In the genomic region with DNA sequence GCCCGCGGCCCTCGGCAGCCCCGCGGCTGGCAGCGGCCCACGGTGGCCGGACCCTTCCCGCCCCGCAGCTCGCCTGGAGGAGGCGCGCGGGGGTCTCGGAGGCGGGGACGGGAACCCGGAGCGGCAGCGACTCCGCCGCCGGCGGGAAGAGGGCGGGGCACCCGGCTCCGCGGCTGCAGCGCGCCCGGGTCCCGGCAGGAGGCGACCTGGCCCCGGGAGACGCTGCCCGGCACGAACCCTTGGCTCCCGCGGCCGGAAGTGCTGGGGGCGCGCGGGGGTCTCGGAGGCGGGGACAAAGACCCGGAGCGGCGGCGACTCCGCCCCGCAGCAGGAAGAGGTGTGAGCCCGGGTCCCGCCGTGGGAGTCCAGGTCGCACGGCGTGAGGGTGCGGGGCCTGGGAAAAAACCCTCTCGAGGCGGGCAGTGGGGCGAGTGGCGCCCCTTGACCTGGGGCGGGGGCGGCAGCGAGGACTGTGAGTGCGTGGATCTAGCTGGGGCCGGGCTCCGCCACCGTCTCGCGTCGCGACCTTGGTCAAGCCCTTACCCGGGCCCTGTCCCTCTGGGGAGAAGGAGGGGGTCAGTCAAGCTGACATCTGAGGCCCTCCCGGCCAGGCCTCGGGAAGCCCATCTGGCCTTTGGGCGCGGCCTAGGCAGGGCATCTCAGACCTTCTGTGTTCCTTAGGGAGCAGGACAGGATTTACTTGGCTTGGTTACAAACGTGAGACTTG, we compare ENCODE assay signal across 1 cellular context.
TF ChIP-seq lines count a peak whose summit lies in the region.

A gene (minus strand): TSS at position 151 of the 727 bp plus-strand sequence. CDS start 230 bp downstream, outside the sequence.

TF ChIP-seq in H1, 55 proteins besides CTCF, POLR2A, EP300 and RAD21 (continued from another document):
- TF ChIP-seq GABPA (IDR thresholded peaks at IDR 0.05; ENCODE audit: borderline replicate concordance, insufficient read depth, low read length) (peak; percentile 61; the same call in 1 of the 2 replicates), PHF8 (conservative IDR thresholded peaks at IDR 0.05; ENCODE audit: low read depth, low read length) (peak; percentile 79), CEBPB (IDR thresholded peaks at IDR 0.05; ENCODE audit: low read depth, low read length) (0 out of 2 replicates have a peak, but pooled peaks have one; percentile 1), KDM4A (IDR thresholded peaks at IDR 0.05; ENCODE audit: low read depth, low read length, severe bottlenecking) (peak; percentile 84), SIN3A (conservative IDR thresholded peaks at IDR 0.05 in 1 of 2, IDR thresholded peaks at IDR 0.05 in 1 of 2; ENCODE audit: low read depth in 1 of 2, low read length in 2 of 2) (peak in 1 of 2 experiments; percentile 23; a peak in 1 of 4 replicates), BACH1 (IDR thresholded peaks at IDR 0.05; ENCODE audit: low read length) (peak; percentile 47; the same call in 1 of the 2 replicates), YY1 (IDR thresholded peaks at IDR 0.05; ENCODE audit: low read depth, low read length) (0 out of 2 replicates have a peak, but pooled peaks have one; percentile 19)
- TF ChIP-seq, protein P1, sequence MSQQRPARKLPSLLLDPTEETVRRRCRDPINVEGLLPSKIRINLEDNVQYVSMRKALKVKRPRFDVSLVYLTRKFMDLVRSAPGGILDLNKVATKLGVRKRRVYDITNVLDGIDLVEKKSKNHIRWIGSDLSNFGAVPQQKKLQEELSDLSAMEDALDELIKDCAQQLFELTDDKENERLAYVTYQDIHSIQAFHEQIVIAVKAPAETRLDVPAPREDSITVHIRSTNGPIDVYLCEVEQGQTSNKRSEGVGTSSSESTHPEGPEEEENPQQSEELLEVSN (IDR thresholded peaks at IDR 0.05), result 0 out of 2 replicates have a peak, but pooled peaks have one; percentile 5
- TF ChIP-seq, protein P2, sequence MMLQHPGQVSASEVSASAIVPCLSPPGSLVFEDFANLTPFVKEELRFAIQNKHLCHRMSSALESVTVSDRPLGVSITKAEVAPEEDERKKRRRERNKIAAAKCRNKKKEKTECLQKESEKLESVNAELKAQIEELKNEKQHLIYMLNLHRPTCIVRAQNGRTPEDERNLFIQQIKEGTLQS (IDR thresholded peaks at IDR 0.05; ENCODE audit: insufficient read depth, low read depth, low read length), result no peak
- TF ChIP-seq, protein P3, sequence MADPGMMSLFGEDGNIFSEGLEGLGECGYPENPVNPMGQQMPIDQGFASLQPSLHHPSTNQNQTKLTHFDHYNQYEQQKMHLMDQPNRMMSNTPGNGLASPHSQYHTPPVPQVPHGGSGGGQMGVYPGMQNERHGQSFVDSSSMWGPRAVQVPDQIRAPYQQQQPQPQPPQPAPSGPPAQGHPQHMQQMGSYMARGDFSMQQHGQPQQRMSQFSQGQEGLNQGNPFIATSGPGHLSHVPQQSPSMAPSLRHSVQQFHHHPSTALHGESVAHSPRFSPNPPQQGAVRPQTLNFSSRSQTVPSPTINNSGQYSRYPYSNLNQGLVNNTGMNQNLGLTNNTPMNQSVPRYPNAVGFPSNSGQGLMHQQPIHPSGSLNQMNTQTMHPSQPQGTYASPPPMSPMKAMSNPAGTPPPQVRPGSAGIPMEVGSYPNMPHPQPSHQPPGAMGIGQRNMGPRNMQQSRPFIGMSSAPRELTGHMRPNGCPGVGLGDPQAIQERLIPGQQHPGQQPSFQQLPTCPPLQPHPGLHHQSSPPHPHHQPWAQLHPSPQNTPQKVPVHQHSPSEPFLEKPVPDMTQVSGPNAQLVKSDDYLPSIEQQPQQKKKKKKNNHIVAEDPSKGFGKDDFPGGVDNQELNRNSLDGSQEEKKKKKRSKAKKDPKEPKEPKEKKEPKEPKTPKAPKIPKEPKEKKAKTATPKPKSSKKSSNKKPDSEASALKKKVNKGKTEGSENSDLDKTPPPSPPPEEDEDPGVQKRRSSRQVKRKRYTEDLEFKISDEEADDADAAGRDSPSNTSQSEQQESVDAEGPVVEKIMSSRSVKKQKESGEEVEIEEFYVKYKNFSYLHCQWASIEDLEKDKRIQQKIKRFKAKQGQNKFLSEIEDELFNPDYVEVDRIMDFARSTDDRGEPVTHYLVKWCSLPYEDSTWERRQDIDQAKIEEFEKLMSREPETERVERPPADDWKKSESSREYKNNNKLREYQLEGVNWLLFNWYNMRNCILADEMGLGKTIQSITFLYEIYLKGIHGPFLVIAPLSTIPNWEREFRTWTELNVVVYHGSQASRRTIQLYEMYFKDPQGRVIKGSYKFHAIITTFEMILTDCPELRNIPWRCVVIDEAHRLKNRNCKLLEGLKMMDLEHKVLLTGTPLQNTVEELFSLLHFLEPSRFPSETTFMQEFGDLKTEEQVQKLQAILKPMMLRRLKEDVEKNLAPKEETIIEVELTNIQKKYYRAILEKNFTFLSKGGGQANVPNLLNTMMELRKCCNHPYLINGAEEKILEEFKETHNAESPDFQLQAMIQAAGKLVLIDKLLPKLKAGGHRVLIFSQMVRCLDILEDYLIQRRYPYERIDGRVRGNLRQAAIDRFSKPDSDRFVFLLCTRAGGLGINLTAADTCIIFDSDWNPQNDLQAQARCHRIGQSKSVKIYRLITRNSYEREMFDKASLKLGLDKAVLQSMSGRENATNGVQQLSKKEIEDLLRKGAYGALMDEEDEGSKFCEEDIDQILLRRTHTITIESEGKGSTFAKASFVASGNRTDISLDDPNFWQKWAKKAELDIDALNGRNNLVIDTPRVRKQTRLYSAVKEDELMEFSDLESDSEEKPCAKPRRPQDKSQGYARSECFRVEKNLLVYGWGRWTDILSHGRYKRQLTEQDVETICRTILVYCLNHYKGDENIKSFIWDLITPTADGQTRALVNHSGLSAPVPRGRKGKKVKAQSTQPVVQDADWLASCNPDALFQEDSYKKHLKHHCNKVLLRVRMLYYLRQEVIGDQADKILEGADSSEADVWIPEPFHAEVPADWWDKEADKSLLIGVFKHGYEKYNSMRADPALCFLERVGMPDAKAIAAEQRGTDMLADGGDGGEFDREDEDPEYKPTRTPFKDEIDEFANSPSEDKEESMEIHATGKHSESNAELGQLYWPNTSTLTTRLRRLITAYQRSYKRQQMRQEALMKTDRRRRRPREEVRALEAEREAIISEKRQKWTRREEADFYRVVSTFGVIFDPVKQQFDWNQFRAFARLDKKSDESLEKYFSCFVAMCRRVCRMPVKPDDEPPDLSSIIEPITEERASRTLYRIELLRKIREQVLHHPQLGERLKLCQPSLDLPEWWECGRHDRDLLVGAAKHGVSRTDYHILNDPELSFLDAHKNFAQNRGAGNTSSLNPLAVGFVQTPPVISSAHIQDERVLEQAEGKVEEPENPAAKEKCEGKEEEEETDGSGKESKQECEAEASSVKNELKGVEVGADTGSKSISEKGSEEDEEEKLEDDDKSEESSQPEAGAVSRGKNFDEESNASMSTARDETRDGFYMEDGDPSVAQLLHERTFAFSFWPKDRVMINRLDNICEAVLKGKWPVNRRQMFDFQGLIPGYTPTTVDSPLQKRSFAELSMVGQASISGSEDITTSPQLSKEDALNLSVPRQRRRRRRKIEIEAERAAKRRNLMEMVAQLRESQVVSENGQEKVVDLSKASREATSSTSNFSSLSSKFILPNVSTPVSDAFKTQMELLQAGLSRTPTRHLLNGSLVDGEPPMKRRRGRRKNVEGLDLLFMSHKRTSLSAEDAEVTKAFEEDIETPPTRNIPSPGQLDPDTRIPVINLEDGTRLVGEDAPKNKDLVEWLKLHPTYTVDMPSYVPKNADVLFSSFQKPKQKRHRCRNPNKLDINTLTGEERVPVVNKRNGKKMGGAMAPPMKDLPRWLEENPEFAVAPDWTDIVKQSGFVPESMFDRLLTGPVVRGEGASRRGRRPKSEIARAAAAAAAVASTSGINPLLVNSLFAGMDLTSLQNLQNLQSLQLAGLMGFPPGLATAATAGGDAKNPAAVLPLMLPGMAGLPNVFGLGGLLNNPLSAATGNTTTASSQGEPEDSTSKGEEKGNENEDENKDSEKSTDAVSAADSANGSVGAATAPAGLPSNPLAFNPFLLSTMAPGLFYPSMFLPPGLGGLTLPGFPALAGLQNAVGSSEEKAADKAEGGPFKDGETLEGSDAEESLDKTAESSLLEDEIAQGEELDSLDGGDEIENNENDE (IDR thresholded peaks at IDR 0.05; ENCODE audit: insufficient replicate concordance, low read length), result no peak
